26 cellular contexts compared by ENCODE assay signal in genomic region chr4:42555828-42556227, GRCh38.
DNase-seq lines count a peak whose midpoint lies in the region; ATAC-seq and TF ChIP-seq lines count a peak whose summit lies in the region.
"Had no signal": no experiment of that assay in that cellular context is flagged by ENCODE, and none has a peak within 500 bp of the region (broad histone marks: within the 10 kb centered on the region; RNA-seq: fewer than 3 reads in every experiment).

No MANE protein-coding gene starts in this region.

- no peak overlapping the region for H3K27ac ChIP-seq in SK-N-SH (ENCODE audit: low read depth in 2 of 2, low read length in 1 of 2)
- no peak overlapping the region for H3K27ac ChIP-seq in lower lobe of right lung
- H3K27ac ChIP-seq: foreskin keratinocyte, HL-60, right lobe of liver had no signal

- DNase-seq in HS-5 (ENCODE audit: low read depth) (peak; percentile 10), astrocyte of the spinal cord (ENCODE audit: low read depth, low spot score) (peak; percentile 31), fibroblast of peridontal ligament (ENCODE audit: extremely low read depth) (peak; percentile 14), renal cortical epithelial cell (ENCODE audit: low read depth) (peak; percentile 41), SK-N-SH (no peak), lower lobe of right lung (no peak)
- DNase-seq: activated CD4-positive, alpha-beta memory T cell treated with anti-CD3 and anti-CD28 coated beads for 36 hours; central memory CD4-positive, alpha-beta T cell; HFFc6; Kasumi-1; mesendoderm; NCI-H1694; NCI-H526; posterior cingulate gyrus; right lobe of liver; stimulated activated CD4-positive, alpha-beta T cell treated with anti-CD3 and anti-CD28 coated beads, Interleukin-12 subunit alpha, Interleukin-12 subunit beta, amount 100 ng/mL, for 4 hours; stimulated activated CD4-positive, alpha-beta T cell treated with anti-CD3 and anti-CD28 coated beads, Interleukin-4, amount 100 ng/mL, for 4 hours; stimulated activated naive B cell treated with anti-CD40 and anti-IgM and Interleukin-4, amounts not matched to agents 10 μg/mL and 1 μg/mL and 100 μg/mL, for 72 hours; T-cell had no signal

- TF ChIP-seq CTCF in astrocyte of the spinal cord (IDR thresholded peaks at IDR 0.05; ENCODE audit: low read depth, low read length) (no peak), SK-N-SH (IDR thresholded peaks at IDR 0.05) (no peak), lower lobe of right lung (IDR thresholded peaks at IDR 0.05) (no peak)

- H3K79me2 ChIP-seq in SK-N-SH (ENCODE audit: insufficient read depth): no peaks in the 10 kb centered on the region

- TF ChIP-seq RAD21 in SK-N-SH (IDR thresholded peaks at IDR 0.05; ENCODE audit: low read length): no peak

- in situ Hi-C loops in astrocyte of the spinal cord (cut with HindIII; ENCODE audit: low sequenced_read_pairs): no loop called here

- intact Hi-C loops in lower lobe of right lung (cut with DNase I): no loop called here

- no peak overlapping the region for H3K4me2 ChIP-seq in SK-N-SH

- H3K4me3 ChIP-seq in astrocyte of the spinal cord (ENCODE audit: low read depth, low read length): no peak overlapping the region
- H3K4me3 ChIP-seq in SK-N-SH (ENCODE audit: low read depth in 2 of 2, low read length in 1 of 2): no peak overlapping the region
- H3K4me3 ChIP-seq in lower lobe of right lung: no peak overlapping the region
- H3K4me3 ChIP-seq: right lobe of liver had no signal

- H3K9ac ChIP-seq in SK-N-SH: no peak overlapping the region

- POLR2A ChIA-PET in SK-N-SH (lab: Yijun Ruan, JAX): no interaction called here

- H3K27me3 ChIP-seq in SK-N-SH (ENCODE audit: insufficient read depth) (no peaks in the 10 kb centered on the region), lower lobe of right lung (ENCODE audit: low read depth) (no peaks in the 10 kb centered on the region)
- H3K27me3 ChIP-seq: foreskin keratinocyte, right lobe of liver had no signal

- no peak for TF ChIP-seq EP300 in SK-N-SH (IDR thresholded peaks at IDR 0.05; ENCODE audit: borderline replicate concordance in 1 of 2, low read depth in 1 of 2, low read length in 1 of 2)

- CTCF ChIA-PET in SK-N-SH (lab: Yijun Ruan, JAX): interaction anchor here (0.7 kb wide), 1 partner anchor 312 kb away, joined by 3 read pairs; no protein-coding TSS in a partner anchor

- H3K36me3 ChIP-seq in SK-N-SH (replicated peaks in 1 of 2; ENCODE audit: control insufficient read depth in 1 of 2, insufficient read depth in 2 of 2, low read length in 1 of 2): no peaks in the 10 kb centered on the region
- peaks cover 16% of the 10 kb centered on the region for H3K36me3 ChIP-seq in lower lobe of right lung
- H3K36me3 ChIP-seq: right lobe of liver had no signal

- no peaks in the 10 kb centered on the region for H3K9me3 ChIP-seq in SK-N-SH
- H3K9me3 ChIP-seq in lower lobe of right lung: no peaks in the 10 kb centered on the region
- H3K9me3 ChIP-seq: right lobe of liver had no signal

- ATAC-seq in HG02623 (IDR thresholded peaks at IDR 0.05; ENCODE audit: unreplicated experiment) (no peak), lower lobe of right lung (no peak)
- ATAC-seq: activated CD4-positive, CD25-positive, alpha-beta regulatory T cell treated with anti-CD3 and anti-CD28 coated beads, Interleukin-2, amount 50 U/mL, for 24 hours; activated naive CD4-positive, alpha-beta T cell treated with anti-CD3 and anti-CD28 coated beads, Interleukin-2, amount 50 U/mL, for 72 hours; foreskin keratinocyte; HepG2; Panc1; right lobe of liver; stimulated activated naive B cell treated with anti-CD40 and anti-IgM and Interleukin-4, amounts not matched to agents 10 μg/mL and 1 μg/mL and 100 μg/mL, for 72 hours; T-cell had no signal

- no peaks in the 10 kb centered on the region; a peak in 1 of 4 replicates for H3K4me1 ChIP-seq in SK-N-SH (ENCODE audit: control insufficient read depth in 1 of 2, insufficient read depth in 2 of 2, low read depth in 1 of 2, low read length in 1 of 2)
- H3K4me1 ChIP-seq in lower lobe of right lung: no peaks in the 10 kb centered on the region
- H3K4me1 ChIP-seq: foreskin keratinocyte, right lobe of liver had no signal

- H4K20me1 ChIP-seq in SK-N-SH (ENCODE audit: insufficient read depth): no peaks in the 10 kb centered on the region

- H3F3A ChIP-seq in SK-N-SH (replicated peaks; ENCODE audit: insufficient read depth): no peaks in the 10 kb centered on the region

- no peaks in the 10 kb centered on the region for H3K9me2 ChIP-seq in SK-N-SH

- H2AFZ ChIP-seq in SK-N-SH (ENCODE audit: low read depth): no peak overlapping the region

TF ChIP-seq in SK-N-SH, 30 proteins besides CTCF, POLR2A, EP300 and RAD21:
- TF ChIP-seq TCF12 (IDR thresholded peaks at IDR 0.05): no peak
- no peak for TF ChIP-seq USF2 (IDR thresholded peaks at IDR 0.05; ENCODE audit: borderline replicate concordance, low read depth, low read length)
- TF ChIP-seq JUND (IDR thresholded peaks at IDR 0.05): no peak
- no peak for TF ChIP-seq TEAD4 (IDR thresholded peaks at IDR 0.05; ENCODE audit: borderline replicate concordance, insufficient read depth)
- TF ChIP-seq POLR2AphosphoS5 (IDR thresholded peaks at IDR 0.05; ENCODE audit: low read depth, low read length): no peak
- no peak for TF ChIP-seq ZBTB33 (IDR thresholded peaks at IDR 0.05; ENCODE audit: borderline replicate concordance, low read depth)
- no peak for TF ChIP-seq SIN3A (IDR thresholded peaks at IDR 0.05; ENCODE audit: borderline replicate concordance, low read depth, low read length)
- no peak for TF ChIP-seq FOXM1 (IDR thresholded peaks at IDR 0.05; ENCODE audit: low read depth)

Comparison
In these comparisons a context has a peak if more than half of its experiments do, and no peak if none do; other contexts are left out.
1. DNase-seq: peak in HS-5 (single experiment), astrocyte of the spinal cord (single experiment), fibroblast of peridontal ligament (single experiment) and renal cortical epithelial cell (single experiment); none in SK-N-SH (single experiment) and lower lobe of right lung (single experiment).